ENCODE assay signal across 21 cellular contexts in the genomic region with DNA sequence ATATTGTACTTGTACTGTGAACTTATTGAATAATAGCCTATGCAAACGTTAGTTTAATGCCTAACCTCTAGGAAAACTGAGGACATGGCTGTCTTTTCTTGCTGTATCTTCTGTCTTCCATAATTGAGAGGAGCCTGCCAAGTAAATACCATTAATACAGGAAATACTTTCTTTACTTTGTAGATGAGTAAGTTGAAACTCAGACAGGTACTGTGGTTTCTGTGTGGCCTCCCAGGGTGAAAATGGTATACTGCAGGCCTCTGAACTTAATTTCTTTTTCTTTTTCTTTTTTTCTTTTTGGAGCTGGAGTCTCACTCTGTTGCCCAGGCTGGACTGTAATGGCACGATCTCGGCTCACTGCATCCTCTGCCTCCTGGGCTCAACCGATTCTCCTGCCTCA.
"Had no signal": no experiment of that assay in that cellular context is flagged by ENCODE, and none has a peak within 500 bp of the region (broad histone marks: within the 10 kb centered on the region; RNA-seq: fewer than 3 reads in every experiment).

No MANE protein-coding gene starts in this region.

- H3K4me3 ChIP-seq: dorsolateral prefrontal cortex, left ventricle myocardium inferior, sigmoid colon, thoracic aorta, upper lobe of right lung had no signal

- H3K9me3 ChIP-seq: sigmoid colon, thoracic aorta had no signal

- H3K36me3 Mint-ChIP-seq: activated CD8-positive, alpha-beta memory T cell treated with anti-CD3 and anti-CD28 coated beads, Interleukin-2, amount 10 ng/mL, durations not matched to agents 7 days and 5 days; activated naive CD8-positive, alpha-beta T cell treated with anti-CD3 and anti-CD28 coated beads, Interleukin-2, amount 10 ng/mL, durations not matched to agents 7 days and 5 days; stimulated activated effector memory CD8-positive, alpha-beta T cell treated with anti-CD3 and anti-CD28 coated beads, Interleukin-12 subunit alpha, Interleukin-12 subunit beta, amount 100 ng/mL, for 72 hours had no signal

- H3K27ac ChIP-seq: dorsolateral prefrontal cortex, left ventricle myocardium inferior, sigmoid colon, thoracic aorta, upper lobe of right lung had no signal

- H3K36me3 ChIP-seq: left ventricle myocardium inferior, sigmoid colon, thoracic aorta, upper lobe of right lung had no signal

- H3K4me1 Mint-ChIP-seq: activated CD4-positive, alpha-beta T cell treated with anti-CD3 and anti-CD28 coated beads for 36 hours; activated CD8-positive, alpha-beta memory T cell treated with anti-CD3 and anti-CD28 coated beads, Interleukin-2, amount 10 ng/mL, durations not matched to agents 7 days and 5 days; activated naive CD8-positive, alpha-beta T cell treated with anti-CD3 and anti-CD28 coated beads, Interleukin-2, amount 10 ng/mL, durations not matched to agents 7 days and 5 days; nephron progenitor cell; stimulated activated effector memory CD8-positive, alpha-beta T cell treated with anti-CD3 and anti-CD28 coated beads, Interleukin-12 subunit alpha, Interleukin-12 subunit beta, amount 100 ng/mL, for 72 hours; WTC11 had no signal

- H3K27me3 Mint-ChIP-seq: activated CD4-positive, alpha-beta T cell treated with anti-CD3 and anti-CD28 coated beads for 36 hours; activated CD8-positive, alpha-beta memory T cell treated with anti-CD3 and anti-CD28 coated beads, Interleukin-2, amount 10 ng/mL, durations not matched to agents 7 days and 5 days; activated naive CD8-positive, alpha-beta T cell treated with anti-CD3 and anti-CD28 coated beads, Interleukin-2, amount 10 ng/mL, durations not matched to agents 7 days and 5 days had no signal

- ATAC-seq: activated CD4-positive, alpha-beta T cell treated with anti-CD3 and anti-CD28 coated beads for 36 hours; activated CD8-positive, alpha-beta memory T cell treated with anti-CD3 and anti-CD28 coated beads, Interleukin-2, amount 10 ng/mL, durations not matched to agents 7 days and 5 days; stimulated activated effector memory CD8-positive, alpha-beta T cell treated with anti-CD3 and anti-CD28 coated beads, Interleukin-12 subunit alpha, Interleukin-12 subunit beta, amount 100 ng/mL, for 72 hours; upper lobe of right lung; WTC11 had no signal

- H3K27ac Mint-ChIP-seq: activated CD4-positive, alpha-beta T cell treated with anti-CD3 and anti-CD28 coated beads for 36 hours; activated CD8-positive, alpha-beta memory T cell treated with anti-CD3 and anti-CD28 coated beads, Interleukin-2, amount 10 ng/mL, durations not matched to agents 7 days and 5 days; activated naive CD8-positive, alpha-beta T cell treated with anti-CD3 and anti-CD28 coated beads, Interleukin-2, amount 10 ng/mL, durations not matched to agents 7 days and 5 days; activated T-helper 2 cell treated with anti-CD3 and anti-CD28 coated beads, Interferon-gamma antibody, Interleukin-2, Interleukin-4, amounts not matched to agents 10 μg/mL and 5 μg/mL and 100 μg/mL, durations not matched to agents 14 hours and 24 hours and 36 hours; nephron progenitor cell; stimulated activated effector memory CD8-positive, alpha-beta T cell treated with anti-CD3 and anti-CD28 coated beads, Interleukin-12 subunit alpha, Interleukin-12 subunit beta, amount 100 ng/mL, for 72 hours; WTC11 had no signal

- H3K27me3 ChIP-seq: dorsolateral prefrontal cortex, sigmoid colon, upper lobe of right lung had no signal

- H3K4me1 ChIP-seq: left ventricle myocardium inferior, sigmoid colon, upper lobe of right lung had no signal

- DNase-seq: activated CD4-positive, alpha-beta T cell treated with anti-CD3 and anti-CD28 coated beads for 36 hours; activated CD4-positive, alpha-beta T cell treated with anti-CD3 and anti-CD28 coated beads, Interleukin-2, amount 50 U/mL, for 48 hours; activated CD8-positive, alpha-beta memory T cell treated with anti-CD3 and anti-CD28 coated beads, Interleukin-2, amount 10 ng/mL, durations not matched to agents 7 days and 5 days; activated naive CD4-positive, alpha-beta T cell treated with Interleukin-2 at 50 U/mL for 16 hours; activated naive CD8-positive, alpha-beta T cell treated with anti-CD3 and anti-CD28 coated beads, Interleukin-2, amount 10 ng/mL, durations not matched to agents 7 days and 5 days; amygdala; caudate nucleus; dorsolateral prefrontal cortex; head of caudate nucleus; kidney; left ventricle myocardium inferior; nephron progenitor cell; occipital lobe; posterior cingulate gyrus; sigmoid colon; stimulated activated CD4-positive, alpha-beta T cell treated with anti-CD3 and anti-CD28 coated beads, Interleukin-4, amount 100 ng/mL, for 24 hours; upper lobe of right lung had no signal

- H3K4me3 Mint-ChIP-seq: activated CD4-positive, alpha-beta T cell treated with anti-CD3 and anti-CD28 coated beads for 36 hours; activated CD8-positive, alpha-beta memory T cell treated with anti-CD3 and anti-CD28 coated beads, Interleukin-2, amount 10 ng/mL, durations not matched to agents 7 days and 5 days; activated naive CD8-positive, alpha-beta T cell treated with anti-CD3 and anti-CD28 coated beads, Interleukin-2, amount 10 ng/mL, durations not matched to agents 7 days and 5 days; nephron progenitor cell; stimulated activated effector memory CD8-positive, alpha-beta T cell treated with anti-CD3 and anti-CD28 coated beads, Interleukin-12 subunit alpha, Interleukin-12 subunit beta, amount 100 ng/mL, for 72 hours; WTC11 had no signal
